ENCODE assay signal across 16 cellular contexts in the genomic region with DNA sequence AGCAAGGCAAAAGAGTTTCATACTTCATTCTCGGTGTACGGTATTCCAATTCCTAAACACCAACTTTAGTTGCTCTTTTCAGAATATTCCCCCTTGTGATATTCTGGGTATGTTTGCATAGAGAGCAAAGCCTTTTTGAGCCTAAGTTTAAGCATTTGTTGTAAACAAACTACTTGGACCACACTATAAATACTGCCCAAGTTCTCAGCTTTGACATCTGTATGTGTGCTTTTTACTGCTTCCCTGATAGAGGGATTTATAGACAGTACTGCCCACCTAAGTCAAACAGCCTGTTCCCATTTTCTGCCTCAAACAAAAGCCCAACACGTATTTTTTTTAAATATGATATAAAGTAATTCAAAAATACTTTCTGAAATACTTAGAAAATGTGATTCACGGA. TPM values are rescaled to one million over a fixed set of nuclear protein-coding genes. Genes with fewer than 3 reads are reported as not detected.
"Had no signal": no experiment of that assay in that cellular context is flagged by ENCODE, and none has a peak within 500 bp of the region (broad histone marks: within the 10 kb centered on the region; RNA-seq: fewer than 3 reads in every experiment).

No MANE protein-coding gene starts in this region.

- ATAC-seq: activated T-helper 17 cell treated with anti-CD3 and anti-CD28 coated beads, Interleukin-2, amount 50 U/mL, for 72 hours; heart left ventricle; right cardiac atrium had no signal

- H3K27ac ChIP-seq: left ventricle myocardium inferior had no signal

- H3K27ac Mint-ChIP-seq: activated naive CD4-positive, alpha-beta T cell treated with anti-CD3 and anti-CD28 coated beads for 36 hours; activated T-helper 17 cell treated with anti-CD3 and anti-CD28 coated beads, Interleukin-2, amount 50 U/mL, for 72 hours; memory B cell; T-helper 1 cell treated with Interleukin-12 subunit alpha and Interleukin-12 subunit beta and Interleukin-4 antibody, amounts not matched to agents 30 μg/mL and 1 μg/mL, for 36 hours; WTC11 had no signal

- H3K9me3 ChIP-seq: heart left ventricle, left ventricle myocardium inferior had no signal

- H3K4me1 Mint-ChIP-seq: activated T-helper 17 cell treated with anti-CD3 and anti-CD28 coated beads, Interleukin-2, amount 50 U/mL, for 72 hours; memory B cell had no signal

- H3K36me3 Mint-ChIP-seq: brain, memory B cell, WTC11 had no signal

- H3K9me3 Mint-ChIP-seq: activated naive CD4-positive, alpha-beta T cell treated with anti-CD3 and anti-CD28 coated beads for 36 hours; activated T-helper 17 cell treated with anti-CD3 and anti-CD28 coated beads, Interleukin-2, amount 50 U/mL, for 72 hours; brain; memory B cell; T-helper 1 cell treated with Interleukin-12 subunit alpha and Interleukin-12 subunit beta and Interleukin-4 antibody, amounts not matched to agents 30 μg/mL and 1 μg/mL, for 36 hours; WTC11 had no signal

- DNase-seq: activated CD4-positive, alpha-beta T cell treated with anti-CD3 and anti-CD28 coated beads for 48 hours; activated naive CD4-positive, alpha-beta T cell treated with anti-CD3 and anti-CD28 coated beads for 36 hours; activated T-cell treated with anti-CD3 and anti-CD28 coated beads for 4 hours; heart left ventricle; left ventricle myocardium inferior; posterior cingulate gyrus; right cardiac atrium; stimulated activated CD4-positive, alpha-beta T cell treated with anti-CD3 and anti-CD28 coated beads, Interleukin-2, amount 100 ng/mL, for 24 hours; stimulated activated naive CD4-positive, alpha-beta T cell; substantia nigra had no signal

- H3K27me3 Mint-ChIP-seq: brain had no signal

- H3K4me1 ChIP-seq: heart left ventricle, left ventricle myocardium inferior had no signal

- H3K4me3 Mint-ChIP-seq: activated naive CD4-positive, alpha-beta T cell treated with anti-CD3 and anti-CD28 coated beads for 36 hours; activated T-helper 17 cell treated with anti-CD3 and anti-CD28 coated beads, Interleukin-2, amount 50 U/mL, for 72 hours; memory B cell; T-helper 1 cell treated with Interleukin-12 subunit alpha and Interleukin-12 subunit beta and Interleukin-4 antibody, amounts not matched to agents 30 μg/mL and 1 μg/mL, for 36 hours; WTC11 had no signal

- H3K4me3 ChIP-seq: left ventricle myocardium inferior had no signal

- H3K36me3 ChIP-seq: heart left ventricle, left ventricle myocardium inferior had no signal

- H3K27me3 ChIP-seq: heart left ventricle had no signal

RNA-seq across cellular contexts. Expression of gene CCBE1, which starts 36.8 kb away (rescaled TPM):
- total RNA-seq: activated CD8-positive, alpha-beta memory T cell treated with anti-CD3 and anti-CD28 coated beads for 36 hours; activated naive CD4-positive, alpha-beta T cell treated with anti-CD3 and anti-CD28 coated beads for 36 hours had no signal
